ENCODE assay signal across 10 cellular contexts in the genomic region with DNA sequence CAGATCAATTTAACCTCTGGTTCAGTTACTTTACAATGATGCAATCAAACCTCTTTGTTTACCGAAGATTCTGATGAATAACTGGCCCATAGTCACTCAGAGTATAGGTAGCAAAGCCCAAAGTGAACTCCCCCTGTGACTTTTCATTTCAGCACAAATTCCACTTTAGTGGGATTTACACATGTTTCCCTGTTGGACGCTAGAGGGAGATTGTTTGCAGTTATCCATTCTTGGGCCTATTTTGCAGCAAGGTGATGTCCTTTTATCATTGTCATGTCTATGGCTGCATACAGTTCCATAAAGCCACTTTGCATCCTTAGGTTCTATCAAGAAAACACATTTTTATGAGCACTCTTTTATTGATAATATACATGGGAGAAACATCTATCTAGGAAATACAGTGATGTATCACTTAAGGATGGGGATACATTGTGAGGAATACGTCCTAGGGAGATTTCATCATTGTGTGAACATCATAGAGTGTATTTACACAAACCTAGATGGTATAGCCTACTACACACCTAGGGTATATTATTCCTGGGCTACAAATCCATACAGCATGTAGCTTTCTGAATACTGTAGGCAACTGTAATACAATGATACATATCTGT. TPM values are rescaled to one million over a fixed set of nuclear protein-coding genes. Genes with fewer than 3 reads are reported as not detected.
DNase-seq lines count a peak whose midpoint lies in the region; ATAC-seq and TF ChIP-seq lines count a peak whose summit lies in the region.
"Had no signal": no experiment of that assay in that cellular context is flagged by ENCODE, and none has a peak within 500 bp of the region (broad histone marks: within the 10 kb centered on the region; RNA-seq: fewer than 3 reads in every experiment).

No MANE protein-coding gene starts in this region.

- no peaks in the 10 kb centered on the region for H3K36me3 Mint-ChIP-seq in brain
- H3K36me3 Mint-ChIP-seq in activated T-cell treated with anti-CD3 and anti-CD28 coated beads, Interleukin-2, amount 50 U/mL, for 4 hours (ENCODE audit: insufficient read depth): no peaks in the 10 kb centered on the region
- H3K36me3 Mint-ChIP-seq: activated CD8-positive, alpha-beta memory T cell treated with anti-CD3 and anti-CD28 coated beads, Interleukin-2, amount 10 ng/mL, durations not matched to agents 7 days and 5 days had no signal

- no peak overlapping the region for H3K4me2 ChIP-seq in osteoblast (ENCODE audit: insufficient read depth, low read length)

- no peaks in the 10 kb centered on the region for H3K36me3 ChIP-seq in osteoblast (ENCODE audit: insufficient read depth, low read length)

- peaks cover 2% of the 10 kb centered on the region for H3K27me3 Mint-ChIP-seq in brain
- no peaks in the 10 kb centered on the region for H3K27me3 Mint-ChIP-seq in activated T-cell treated with anti-CD3 and anti-CD28 coated beads, Interleukin-2, amount 50 U/mL, for 4 hours (ENCODE audit: low read depth)
- H3K27me3 Mint-ChIP-seq: activated CD8-positive, alpha-beta memory T cell treated with anti-CD3 and anti-CD28 coated beads, Interleukin-2, amount 10 ng/mL, durations not matched to agents 7 days and 5 days had no signal

- DNase-seq in Kasumi-1 (lab: John Stamatoyannopoulos, UW) (peak; percentile 34 to 58), osteoblast (ENCODE audit: insufficient read length, low spot score, missing footprints) (peak; percentile 25), NCI-H2081 treated with DMSO at 0.1 percent for 48 hours (lab: John Stamatoyannopoulos, UW) (no peak), GM19240 (ENCODE audit: insufficient read length, low spot score) (no peak), NCI-H2107 treated with DMSO at 0.1 percent for 48 hours (lab: John Stamatoyannopoulos, UW; ENCODE audit: unreplicated experiment) (no peak)
- DNase-seq in activated T-cell treated with anti-CD3 and anti-CD28 coated beads, Interleukin-2, amount 50 U/mL, for 4 hours: no peak
- DNase-seq: activated CD8-positive, alpha-beta memory T cell treated with anti-CD3 and anti-CD28 coated beads, Interleukin-2, amount 10 ng/mL, durations not matched to agents 7 days and 5 days had no signal

- no peak overlapping the region for H3K4me3 Mint-ChIP-seq in brain
- no peak overlapping the region for H3K4me3 Mint-ChIP-seq in activated T-cell treated with anti-CD3 and anti-CD28 coated beads, Interleukin-2, amount 50 U/mL, for 4 hours
- H3K4me3 Mint-ChIP-seq: activated CD8-positive, alpha-beta memory T cell treated with anti-CD3 and anti-CD28 coated beads, Interleukin-2, amount 10 ng/mL, durations not matched to agents 7 days and 5 days had no signal

- no peak overlapping the region for H3K27ac Mint-ChIP-seq in brain
- H3K27ac Mint-ChIP-seq: activated CD8-positive, alpha-beta memory T cell treated with anti-CD3 and anti-CD28 coated beads, Interleukin-2, amount 10 ng/mL, durations not matched to agents 7 days and 5 days had no signal

- peaks cover 13 to 15% (median 14%) of the 10 kb centered on the region in 5 experiments for H3K9me3 Mint-ChIP-seq in brain
- H3K9me3 Mint-ChIP-seq in activated T-cell treated with anti-CD3 and anti-CD28 coated beads, Interleukin-2, amount 50 U/mL, for 4 hours: peaks cover 4% of the 10 kb centered on the region

- no peak overlapping the region for H2AFZ ChIP-seq in osteoblast (ENCODE audit: low read length)

- H3K27me3 ChIP-seq in osteoblast (ENCODE audit: insufficient read depth, low read length): no peaks in the 10 kb centered on the region

- no peak overlapping the region for H3K4me3 ChIP-seq in osteoblast (ENCODE audit: insufficient read depth, low read length)

- H3K9me3 ChIP-seq in osteoblast (ENCODE audit: low read depth, low read length): no peaks in the 10 kb centered on the region

- no peaks in the 10 kb centered on the region for H3K79me2 ChIP-seq in osteoblast (ENCODE audit: insufficient read depth, low read length)

- H3K4me1 Mint-ChIP-seq in brain: no peaks in the 10 kb centered on the region
- no peaks in the 10 kb centered on the region for H3K4me1 Mint-ChIP-seq in activated T-cell treated with anti-CD3 and anti-CD28 coated beads, Interleukin-2, amount 50 U/mL, for 4 hours (ENCODE audit: low read depth)
- H3K4me1 Mint-ChIP-seq: activated CD8-positive, alpha-beta memory T cell treated with anti-CD3 and anti-CD28 coated beads, Interleukin-2, amount 10 ng/mL, durations not matched to agents 7 days and 5 days had no signal

- no peak overlapping the region for H3K27ac ChIP-seq in osteoblast (ENCODE audit: low read depth, low read length)

- H4K20me1 ChIP-seq in osteoblast (ENCODE audit: insufficient read depth, low read length): no peaks in the 10 kb centered on the region

- no peak for ATAC-seq in activated T-cell treated with anti-CD3 and anti-CD28 coated beads, Interleukin-2, amount 50 U/mL, for 4 hours
- ATAC-seq: activated CD8-positive, alpha-beta memory T cell treated with anti-CD3 and anti-CD28 coated beads, Interleukin-2, amount 10 ng/mL, durations not matched to agents 7 days and 5 days had no signal

- TF ChIP-seq CTCF in GM12872 (IDR thresholded peaks at IDR 0.05; ENCODE audit: insufficient read depth, low read depth, low read length) (peak; percentile 52; the same call in 1 of the 3 replicates), brain (conservative IDR thresholded peaks at IDR 0.05) (peak; percentile 46 to 71), osteoblast (IDR thresholded peaks at IDR 0.05; ENCODE audit: extremely low read depth, low read depth, low read length) (peak; percentile 65)

- no peaks in the 10 kb centered on the region for H3K4me1 ChIP-seq in osteoblast (ENCODE audit: insufficient read depth, low read length)

RNA-seq across cellular contexts. Expression of gene DKK2, which starts 14.5 kb away (rescaled TPM):
- polyA plus RNA-seq in brain (ENCODE audit: insufficient read depth, low read depth, low replicate concordance): 0.64 TPM
- total RNA-seq in osteoblast: under 0.01 TPM in 1 of 2 replicates, not detected in the other
- total RNA-seq in activated T-cell treated with anti-CD3 and anti-CD28 coated beads, Interleukin-2, amount 50 U/mL, for 4 hours: not detected
- total RNA-seq: activated CD8-positive, alpha-beta memory T cell treated with anti-CD3 and anti-CD28 coated beads, Interleukin-2, amount 10 ng/mL, durations not matched to agents 7 days and 5 days; mononuclear cell had no signal

Comparison
In these comparisons a context has a peak if more than half of its experiments do, and no peak if none do; other contexts are left out.
1. DNase-seq: peak in Kasumi-1 (2 of 2) and osteoblast (single experiment); none in activated T-cell treated with anti-CD3 and anti-CD28 coated beads, Interleukin-2, amount 50 U/mL, for 4 hours (single experiment), NCI-H2081 treated with DMSO at 0.1 percent for 48 hours (single experiment), GM19240 (single experiment) and NCI-H2107 treated with DMSO at 0.1 percent for 48 hours (single experiment).
2. Peak in every context shown above with its lines, with median percentiles within 50 percentile points of each other: CTCF ChIP-seq.